Comparison of ENCODE assay signal across 8 cellular contexts in the genomic region with DNA sequence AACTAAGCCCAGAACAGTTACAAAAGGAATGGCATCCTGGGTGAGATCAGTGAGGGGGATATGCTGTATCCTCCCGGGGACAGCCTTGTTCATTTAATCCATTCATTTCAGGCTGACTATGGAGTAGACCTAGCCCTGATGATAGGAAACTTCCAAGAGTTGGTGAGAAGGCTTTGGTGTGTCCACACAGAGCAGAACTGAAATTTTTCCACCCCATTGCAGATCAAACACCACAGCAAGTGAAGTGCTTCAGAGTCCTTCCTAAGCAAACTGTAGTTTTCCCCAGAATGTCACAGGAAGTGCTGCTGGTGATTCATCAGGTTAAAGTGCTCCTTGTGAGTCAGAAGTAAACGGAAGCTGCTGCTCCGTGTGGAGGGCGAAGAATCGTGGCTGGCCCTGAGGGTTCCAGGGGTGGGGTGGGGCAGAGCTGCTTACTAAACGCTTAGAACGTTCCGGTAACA.
DNase-seq lines count a peak whose midpoint lies in the region; ATAC-seq and TF ChIP-seq lines count a peak whose summit lies in the region.

No MANE protein-coding gene starts in this region.

- H3K27ac ChIP-seq in Panc1 (ENCODE audit: low read length) = peak overlapping the region; percentile 89
- H3K27ac ChIP-seq in foreskin keratinocyte = peak overlapping the region; percentile 67
- peak overlapping the region; percentile 96 for H3K27ac ChIP-seq in smooth muscle cell (ENCODE audit: low read depth)

- H3K4me2 ChIP-seq in smooth muscle cell = peak overlapping the region; percentile 66

- intact Hi-C loops in Panc1 (cut with micrococcal nuclease; ENCODE audit: unreplicated experiment) = loop anchor here (10.0 kb wide), 1 partner anchor 241 kb away; no protein-coding TSS in a partner anchor

- CTCF ChIA-PET in AG04449 (lab: Yijun Ruan, JAX) (interaction anchor here (1.0 to 4.0 kb wide), 17 partner anchors 11 to 914 kb away, joined by 3 to 87 read pairs (median 8); no protein-coding TSS in a partner anchor), Panc1 (lab: Charles Lee) (interaction anchor here (0.6 kb wide), 1 partner anchor 287 kb away, joined by 3 read pairs; no protein-coding TSS in a partner anchor)

- H3F3A ChIP-seq in smooth muscle cell (ENCODE audit: low read depth) = peaks cover 14% of the 10 kb centered on the region

- no peaks in the 10 kb centered on the region for H4K20me1 ChIP-seq in smooth muscle cell (ENCODE audit: low read depth)

- 3% methylated on average over 8 of the region's 8 CpGs for WGBS in smooth muscle cell (ENCODE audit: low lambda C conversion rate)

- H3K36me3 ChIP-seq in Panc1 (ENCODE audit: control insufficient read depth, insufficient read depth, low read length) (no peaks in the 10 kb centered on the region), smooth muscle cell (ENCODE audit: low read depth) (no peaks in the 10 kb centered on the region)

- H3K27me3 ChIP-seq in Panc1 (ENCODE audit: control insufficient read depth, insufficient read depth, low read length) (no peaks in the 10 kb centered on the region), foreskin keratinocyte (no peaks in the 10 kb centered on the region), smooth muscle cell (ENCODE audit: low read depth) (no peaks in the 10 kb centered on the region)

- H3K4me1 ChIP-seq in Panc1 (ENCODE audit: control insufficient read depth, insufficient read depth, low read length) = peaks cover 21% of the 10 kb centered on the region
- peaks cover 27% of the 10 kb centered on the region for H3K4me1 ChIP-seq in foreskin keratinocyte
- no peaks in the 10 kb centered on the region for H3K4me1 ChIP-seq in smooth muscle cell (ENCODE audit: low read depth)

- H2AFZ ChIP-seq in smooth muscle cell (ENCODE audit: low read depth) = no peak overlapping the region

- H3K4me3 ChIP-seq in AG04449 (ENCODE audit: low read depth, low read length) (no peak overlapping the region), Panc1 (ENCODE audit: low read depth in 2 of 2, low read length in 2 of 2) (peak overlapping the region in 1 of 2 experiments; percentile 28; a peak in 1 of 4 replicates), smooth muscle cell (no peak overlapping the region)

- in situ Hi-C loops in Panc1 (cut with HindIII; ENCODE audit: low pct_unique_long_range_greater_than_20kb, low sequenced_read_pairs) = no loop called here

- H3K79me2 ChIP-seq in smooth muscle cell (ENCODE audit: low read depth) = no peaks in the 10 kb centered on the region

- no peak for TF ChIP-seq CTCF in AG04449 (IDR thresholded peaks at IDR 0.05; ENCODE audit: insufficient read depth, low read length, missing control alignments)
- no peak for TF ChIP-seq CTCF in Panc1 (IDR thresholded peaks at IDR 0.05)
- TF ChIP-seq CTCF in foreskin keratinocyte (conservative IDR thresholded peaks at IDR 0.05) = no peak
- TF ChIP-seq CTCF in smooth muscle cell (IDR thresholded peaks at IDR 0.05; ENCODE audit: borderline replicate concordance, insufficient read depth, poor library complexity, severe bottlenecking) = no peak

- no TSS peak for BruUV-seq in Panc1 (replicated peaks; lab: Mats Ljungman, UMichigan)

- H3K9ac ChIP-seq in smooth muscle cell (ENCODE audit: low read depth) = peak overlapping the region; percentile 71

- POLR2A ChIA-PET in AG04449 (lab: Yijun Ruan, JAX) (interaction anchor here (1.0 kb wide), 2 partner anchors 115 to 428 kb away, joined by 3 read pairs; partner anchors contain the start of gene USPL1), Panc1 (lab: Charles Lee) (no interaction called here)

- H3K9me3 ChIP-seq in Panc1 (ENCODE audit: control insufficient read depth, insufficient read depth, low read depth, low read length) (no peaks in the 10 kb centered on the region), smooth muscle cell (replicated peaks; ENCODE audit: low read depth) (no peaks in the 10 kb centered on the region)

- ATAC-seq in GM21423 (IDR thresholded peaks at IDR 0.05; ENCODE audit: unreplicated experiment) (peak; percentile 59), Panc1 (peak; percentile 91), foreskin keratinocyte (peak; percentile 91), GM18517 (IDR thresholded peaks at IDR 0.05; ENCODE audit: unreplicated experiment) (no peak)

- DNase-seq in AG04449 (ENCODE audit: low read depth, low spot score) (peak; percentile 73), Panc1 (ENCODE audit: low read depth, low spot score) (peak; percentile 50), foreskin keratinocyte (peak; percentile 91 to 97), smooth muscle cell (lab: John Stamatoyannopoulos, UW; ENCODE audit: unreplicated experiment) (peak; percentile 21), retina (no peak)
- DNase-seq in activated T-helper 1 cell treated with anti-CD3 and anti-CD28 coated beads, Interleukin-2, amount 50 U/mL, for 16 hours (ENCODE audit: low read depth in 1 of 2, low spot score in 1 of 2) = peak; percentile 45 to 60
